1 cellular context compared by ENCODE assay signal in the genomic region with DNA sequence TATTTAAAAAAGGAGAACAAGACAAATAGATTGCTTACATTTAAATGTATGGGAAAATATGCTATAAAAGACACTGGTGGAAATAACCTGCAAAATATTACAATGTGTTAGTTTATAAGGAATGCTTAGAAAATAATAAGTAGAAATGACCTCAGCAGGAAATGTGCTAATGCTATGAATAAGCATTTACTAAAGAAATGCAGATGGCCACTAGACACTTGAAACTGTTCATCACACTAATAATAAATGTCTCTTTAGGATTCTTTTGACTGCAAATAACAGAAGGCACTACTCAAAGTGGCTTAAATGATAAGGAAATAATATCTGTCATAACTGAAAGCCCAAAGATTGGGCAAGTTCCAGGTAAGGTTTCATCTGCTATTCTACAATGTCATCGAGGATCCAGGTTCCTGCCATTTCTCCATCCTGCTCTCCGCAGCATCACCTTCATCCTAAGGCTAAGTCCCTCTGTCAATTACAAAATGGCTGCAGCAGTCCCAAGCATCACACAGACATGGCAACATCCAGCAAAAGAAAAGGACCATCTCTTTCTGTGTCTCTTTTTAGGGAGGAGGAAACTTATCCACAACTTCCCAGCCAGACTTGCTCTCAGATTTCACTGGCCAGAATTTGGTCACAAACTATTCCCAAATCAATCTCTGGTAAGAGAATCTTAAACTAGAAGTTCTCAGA.
TF ChIP-seq lines count a peak whose summit lies in the region.

No MANE protein-coding gene starts in this region.

TF ChIP-seq in H1, 55 proteins besides CTCF, POLR2A, EP300 and RAD21:
- TF ChIP-seq YY1 (IDR thresholded peaks at IDR 0.05; ENCODE audit: low read depth, low read length) (peak; percentile 70; the same call in 1 of the 2 replicates), RNF2 (IDR thresholded peaks at IDR 0.05; ENCODE audit: borderline replicate concordance, low read depth, low read length, missing control alignments, poor library complexity, severe bottlenecking) (no peak)
